ENCODE assay signal across 8 cellular contexts in genomic region chr7:130818056-130818455, GRCh38.
"Had no signal": no experiment of that assay in that cellular context is flagged by ENCODE, and none has a peak within 500 bp of the region (broad histone marks: within the 10 kb centered on the region; RNA-seq: fewer than 3 reads in every experiment).

No MANE protein-coding gene starts in this region.

- FAIRE-seq: H1, H54, HTR-8/SVneo had no signal

- H2AFZ ChIP-seq: GM23338 had no signal

- DNase-seq: H9, HCEC 1CT, IMR-90, KBM-7 had no signal

- H3K4me3 ChIP-seq: GM23338 had no signal

- H3K4me2 ChIP-seq: GM23338 had no signal

- ATAC-seq: GM23338 had no signal
